22 cellular contexts compared by ENCODE assay signal in genomic region chr7:33639552-33640197, GRCh38.
DNase-seq lines count a peak whose midpoint lies in the region; ATAC-seq, FAIRE-seq and TF ChIP-seq lines count a peak whose summit lies in the region.
"Had no signal": no experiment of that assay in that cellular context is flagged by ENCODE, and none has a peak within 500 bp of the region (broad histone marks: within the 10 kb centered on the region; RNA-seq: fewer than 3 reads in every experiment).

No MANE protein-coding gene starts in this region.

- intact Hi-C loops in sciatic nerve (cut with DNase I) (no loop called here), kidney (cut with DNase I) (no loop called here)

- TF ChIP-seq CTCF in fibroblast of pulmonary artery (IDR thresholded peaks at IDR 0.05; ENCODE audit: low read length, missing control alignments) (no peak), kidney (IDR thresholded peaks at IDR 0.05; ENCODE audit: borderline replicate concordance, extremely low read depth, insufficient read depth) (no peak)

- ATAC-seq in sciatic nerve = peak; percentile 94
- no peak for ATAC-seq in HG02973 (IDR thresholded peaks at IDR 0.05; ENCODE audit: unreplicated experiment)
- ATAC-seq: activated T-cell treated with anti-CD3 and anti-CD28 coated beads, Interleukin-2, amount 50 U/mL, for 72 hours; mucosa of descending colon; Panc1; stimulated activated memory B cell treated with anti-CD40 and anti-IgM and Interleukin-4, amounts not matched to agents 10 μg/mL and 1 μg/mL and 100 μg/mL, for 72 hours had no signal

- H3K9me3 ChIP-seq in kidney (ENCODE audit: control insufficient read depth in 1 of 2, low read length in 2 of 2) = no peaks in the 10 kb centered on the region
- H3K9me3 ChIP-seq: colonic mucosa, mucosa of descending colon, neutrophil, tibial nerve had no signal

- no peak for FAIRE-seq in kidney (lab: Jason Lieb, UNC)

- no peaks in the 10 kb centered on the region for H3K4me1 ChIP-seq in kidney (ENCODE audit: control insufficient read depth in 1 of 2, insufficient read depth in 1 of 2, low read depth in 1 of 2, low read length in 2 of 2)
- H3K4me1 ChIP-seq: colonic mucosa had no signal

- H3K36me3 ChIP-seq in kidney (ENCODE audit: control insufficient read depth in 1 of 2, insufficient read depth in 2 of 2, low read length in 2 of 2) = no peaks in the 10 kb centered on the region
- H3K36me3 ChIP-seq: colonic mucosa, neutrophil had no signal

- no peak overlapping the region for H3K9ac ChIP-seq in kidney (ENCODE audit: low read length in 2 of 2)

- DNase-seq in GM03348 (ENCODE audit: low spot score) = peak; percentile 68
- DNase-seq in NOMO-1 (lab: John Stamatoyannopoulos, UW; ENCODE audit: unreplicated experiment in 2 of 2) = peak; percentile 64 to 86
- peak; percentile 18 for DNase-seq in fibroblast of pulmonary artery (ENCODE audit: low read depth)
- no peak for DNase-seq in sciatic nerve (ENCODE audit: low spot score)
- no peak for DNase-seq in NCI-H2107 treated with DMSO at 0.1 percent for 48 hours (lab: John Stamatoyannopoulos, UW; ENCODE audit: unreplicated experiment)
- DNase-seq in NCI-H446 treated with DMSO at 0.1 percent for 48 hours (lab: John Stamatoyannopoulos, UW) = no peak
- no peak for DNase-seq in kidney
- DNase-seq: activated CD4-positive, CD25-positive, alpha-beta regulatory T cell; activated CD8-positive, alpha-beta memory T cell treated with anti-CD3 and anti-CD28 coated beads for 24 hours; activated naive CD4-positive, alpha-beta T cell treated with anti-CD3 and anti-CD28 coated beads, Interleukin-2, amount 50 U/mL, for 16 hours; activated T-cell treated with anti-CD3 and anti-CD28 coated beads, Interleukin-2, amount 50 U/mL, for 72 hours; colonic mucosa; EL; H9; mucosa of descending colon; NCI-H1436 treated with DMSO at 0.1 percent for 48 hours; retina had no signal

- H3K27ac ChIP-seq in kidney (ENCODE audit: low read depth in 2 of 2, low read length in 2 of 2) = no peak overlapping the region
- H3K27ac ChIP-seq: colonic mucosa, neutrophil had no signal

- H3K4me3 ChIP-seq in fibroblast of pulmonary artery (replicated peaks; ENCODE audit: low read depth, low read length) (no peak overlapping the region), kidney (ENCODE audit: low read length in 2 of 2) (no peak overlapping the region)
- H3K4me3 ChIP-seq: colonic mucosa, mucosa of descending colon had no signal

Comparison
In these comparisons a context has a peak if more than half of its experiments do, and no peak if none do; other contexts are left out.
1. DNase-seq: peak in GM03348 (single experiment), NOMO-1 (2 of 2) and fibroblast of pulmonary artery (single experiment); none in sciatic nerve (single experiment), NCI-H2107 treated with DMSO at 0.1 percent for 48 hours (single experiment), NCI-H446 treated with DMSO at 0.1 percent for 48 hours (single experiment) and kidney (single experiment).